ENCODE assay signal across 1 cellular context in the genomic region with DNA sequence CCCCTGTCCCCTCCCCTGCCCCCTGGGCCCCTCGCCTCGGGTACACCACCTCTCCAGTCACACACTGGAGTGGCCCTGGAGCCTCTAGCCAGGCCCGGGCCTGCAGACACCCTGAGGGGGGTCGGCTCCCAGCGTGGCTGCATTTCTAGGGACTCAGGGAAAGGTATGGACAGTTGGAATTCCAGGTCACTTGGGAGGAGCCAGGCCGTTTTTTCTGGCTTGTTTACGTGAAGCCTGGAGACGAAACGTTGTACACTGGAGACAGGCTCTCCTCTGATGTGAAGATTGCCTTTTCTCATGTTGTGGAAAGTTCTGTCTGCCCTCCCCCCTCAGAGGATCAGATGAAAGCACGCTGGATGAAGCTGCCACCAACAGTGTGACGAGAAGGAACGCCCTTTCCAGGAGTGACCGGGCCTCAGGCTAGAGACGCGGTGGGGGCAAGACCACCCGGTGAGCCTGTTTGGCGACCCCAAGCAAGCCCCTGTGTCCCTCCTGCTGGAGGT.
TF ChIP-seq lines count a peak whose summit lies in the region.

No MANE protein-coding gene starts in this region.

TF ChIP-seq in SK-N-SH, 30 proteins besides CTCF, POLR2A, EP300 and RAD21:
- TF ChIP-seq RCOR1 (IDR thresholded peaks at IDR 0.05; ENCODE audit: low read length) (no peak), RFX5 (IDR thresholded peaks at IDR 0.05; ENCODE audit: low read length) (no peak), GATA2 (CRISPR knock-in tag; IDR thresholded peaks at IDR 0.05) (no peak), MXI1 (IDR thresholded peaks at IDR 0.05; ENCODE audit: low read depth, low read length) (no peak), ELF1 (IDR thresholded peaks at IDR 0.05) (no peak), GABPA (IDR thresholded peaks at IDR 0.05; ENCODE audit: low read depth) (no peak), POLR2AphosphoS5 (IDR thresholded peaks at IDR 0.05; ENCODE audit: low read depth, low read length) (no peak), RXRA (IDR thresholded peaks at IDR 0.05; ENCODE audit: borderline replicate concordance, low read depth) (no peak), CHD2 (IDR thresholded peaks at IDR 0.05; ENCODE audit: low read length, partially characterized antibody) (no peak), YY1 (IDR thresholded peaks at IDR 0.05; ENCODE audit: low read depth) (no peak)
- TF ChIP-seq, protein P1, sequence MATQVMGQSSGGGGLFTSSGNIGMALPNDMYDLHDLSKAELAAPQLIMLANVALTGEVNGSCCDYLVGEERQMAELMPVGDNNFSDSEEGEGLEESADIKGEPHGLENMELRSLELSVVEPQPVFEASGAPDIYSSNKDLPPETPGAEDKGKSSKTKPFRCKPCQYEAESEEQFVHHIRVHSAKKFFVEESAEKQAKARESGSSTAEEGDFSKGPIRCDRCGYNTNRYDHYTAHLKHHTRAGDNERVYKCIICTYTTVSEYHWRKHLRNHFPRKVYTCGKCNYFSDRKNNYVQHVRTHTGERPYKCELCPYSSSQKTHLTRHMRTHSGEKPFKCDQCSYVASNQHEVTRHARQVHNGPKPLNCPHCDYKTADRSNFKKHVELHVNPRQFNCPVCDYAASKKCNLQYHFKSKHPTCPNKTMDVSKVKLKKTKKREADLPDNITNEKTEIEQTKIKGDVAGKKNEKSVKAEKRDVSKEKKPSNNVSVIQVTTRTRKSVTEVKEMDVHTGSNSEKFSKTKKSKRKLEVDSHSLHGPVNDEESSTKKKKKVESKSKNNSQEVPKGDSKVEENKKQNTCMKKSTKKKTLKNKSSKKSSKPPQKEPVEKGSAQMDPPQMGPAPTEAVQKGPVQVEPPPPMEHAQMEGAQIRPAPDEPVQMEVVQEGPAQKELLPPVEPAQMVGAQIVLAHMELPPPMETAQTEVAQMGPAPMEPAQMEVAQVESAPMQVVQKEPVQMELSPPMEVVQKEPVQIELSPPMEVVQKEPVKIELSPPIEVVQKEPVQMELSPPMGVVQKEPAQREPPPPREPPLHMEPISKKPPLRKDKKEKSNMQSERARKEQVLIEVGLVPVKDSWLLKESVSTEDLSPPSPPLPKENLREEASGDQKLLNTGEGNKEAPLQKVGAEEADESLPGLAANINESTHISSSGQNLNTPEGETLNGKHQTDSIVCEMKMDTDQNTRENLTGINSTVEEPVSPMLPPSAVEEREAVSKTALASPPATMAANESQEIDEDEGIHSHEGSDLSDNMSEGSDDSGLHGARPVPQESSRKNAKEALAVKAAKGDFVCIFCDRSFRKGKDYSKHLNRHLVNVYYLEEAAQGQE (IDR thresholded peaks at IDR 0.05; ENCODE audit: low read depth, low read length): no peak
